Comparison of ENCODE assay signal across 7 cellular contexts in the genomic region with DNA sequence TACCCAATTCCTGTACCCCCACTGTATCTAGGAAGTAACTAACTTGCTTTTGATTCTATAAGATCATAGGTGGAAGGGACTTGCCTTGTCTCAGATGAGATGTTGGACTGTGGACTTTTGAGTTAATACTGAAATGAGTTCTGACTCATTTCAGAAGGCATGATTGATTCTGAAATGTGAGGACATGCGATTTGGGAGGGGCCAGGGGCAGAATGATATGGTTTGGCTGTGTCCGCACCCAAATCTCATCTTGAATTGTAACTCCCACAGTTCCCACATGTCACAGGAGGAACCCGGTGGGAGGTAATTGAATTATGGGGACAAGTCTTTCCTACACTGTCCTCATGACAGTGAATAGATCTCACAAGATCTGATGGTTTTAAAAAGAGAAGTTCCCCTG.
DNase-seq lines count a peak whose midpoint lies in the region; ATAC-seq and TF ChIP-seq lines count a peak whose summit lies in the region.
"Not testable (repeated sequence)": the region's sequence is repeated elsewhere in the genome, so short reads cannot be mapped to it uniquely, and the experiment has no call there.

No MANE protein-coding gene starts in this region.

- H3K9ac ChIP-seq in OCI-LY3 (ENCODE audit: low read length), result not testable (repeated sequence)

- ATAC-seq in GM18502 (IDR thresholded peaks at IDR 0.05; ENCODE audit: poor library complexity, unreplicated experiment) (peak; percentile 69), GM18868 (IDR thresholded peaks at IDR 0.05; ENCODE audit: unreplicated experiment) (peak; percentile 85), GM19397 (IDR thresholded peaks at IDR 0.05; ENCODE audit: unreplicated experiment) (peak; percentile 58), HG02642 (IDR thresholded peaks at IDR 0.05; ENCODE audit: poor library complexity, unreplicated experiment) (peak; percentile 87), HG02938 (IDR thresholded peaks at IDR 0.05; ENCODE audit: unreplicated experiment) (peak; percentile 82)
- ATAC-seq in activated naive CD4-positive, alpha-beta T cell treated with anti-CD3 and anti-CD28 coated beads, Interleukin-2, amount 50 U/mL, for 72 hours, result peak; percentile 18 to 61

- H3K36me3 Mint-ChIP-seq in activated naive CD4-positive, alpha-beta T cell treated with anti-CD3 and anti-CD28 coated beads, Interleukin-2, amount 50 U/mL, for 72 hours, result peaks cover 4 to 21% of the 10 kb centered on the region in 2 donors

- peaks cover 13% of the 10 kb centered on the region for H3K4me1 ChIP-seq in OCI-LY3 (ENCODE audit: low read length)

- H3K9me3 Mint-ChIP-seq in activated naive CD4-positive, alpha-beta T cell treated with anti-CD3 and anti-CD28 coated beads, Interleukin-2, amount 50 U/mL, for 72 hours, result peaks cover 0 to 12% of the 10 kb centered on the region in 2 donors

- not testable (repeated sequence) for H3K27me3 ChIP-seq in OCI-LY3 (ENCODE audit: low read depth, low read length)

- not testable (repeated sequence) for H2AFZ ChIP-seq in OCI-LY3 (ENCODE audit: low read depth, low read length)

- H4K20me1 ChIP-seq in OCI-LY3 (ENCODE audit: insufficient read depth, low read length), result not testable (repeated sequence)

- H3K4me3 ChIP-seq in OCI-LY3 (ENCODE audit: low read length), result not testable (repeated sequence)

- not testable (repeated sequence) for TF ChIP-seq CTCF in OCI-LY3 (IDR thresholded peaks at IDR 0.05; ENCODE audit: low read depth, low read length)

- H3K4me2 ChIP-seq in OCI-LY3 (ENCODE audit: low read length), result not testable (repeated sequence)

- not testable (repeated sequence) for DNase-seq in activated naive CD4-positive, alpha-beta T cell treated with anti-CD3 and anti-CD28 coated beads, Interleukin-2, amount 50 U/mL, for 72 hours (ENCODE audit: low spot score in 2 of 2)

- H3K27ac ChIP-seq in OCI-LY3 (ENCODE audit: low read length), result peak overlapping the region; percentile 21; the same call in 1 of the 2 replicates

- peaks cover 17% of the 10 kb centered on the region; the same call in 1 of the 2 replicates for H3K9me3 ChIP-seq in OCI-LY3 (ENCODE audit: insufficient read depth, low read length)

- H3K27ac Mint-ChIP-seq in activated naive CD4-positive, alpha-beta T cell treated with anti-CD3 and anti-CD28 coated beads, Interleukin-2, amount 50 U/mL, for 72 hours, result not testable (repeated sequence)

- H3K79me2 ChIP-seq in OCI-LY3 (ENCODE audit: low read length), result not testable (repeated sequence)

- H3K36me3 ChIP-seq in OCI-LY3 (replicated peaks; ENCODE audit: low read depth, low read length), result peaks cover 10% of the 10 kb centered on the region
